Comparison of ENCODE assay signal across 17 cellular contexts in the genomic region with DNA sequence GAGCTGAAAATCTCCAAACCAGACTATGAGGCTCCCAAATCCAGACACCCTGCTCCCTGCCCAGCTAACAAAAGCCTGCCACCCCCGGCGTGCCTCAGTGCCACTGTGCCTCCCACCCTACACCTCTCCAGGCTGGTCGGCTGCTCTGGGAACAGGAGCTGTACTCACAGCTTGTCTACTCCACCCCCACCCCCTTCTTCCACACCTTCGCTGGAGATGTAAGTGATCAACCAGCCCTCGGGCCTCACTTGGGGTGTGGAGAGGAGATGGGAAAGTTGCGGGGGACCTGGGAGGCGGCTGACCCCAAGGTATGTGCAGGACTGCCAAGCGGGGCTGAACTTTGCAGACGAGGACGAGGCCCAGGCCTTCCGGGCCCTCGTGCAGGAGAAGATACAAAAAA. TPM values are rescaled to one million over a fixed set of nuclear protein-coding genes. Genes with fewer than 3 reads are reported as not detected.
DNase-seq lines count a peak whose midpoint lies in the region; ATAC-seq, FAIRE-seq and TF ChIP-seq lines count a peak whose summit lies in the region.
"Had no signal": no experiment of that assay in that cellular context is flagged by ENCODE, and none has a peak within 500 bp of the region (broad histone marks: within the 10 kb centered on the region; RNA-seq: fewer than 3 reads in every experiment).

No MANE protein-coding gene starts in this region.

- FAIRE-seq in D721Med (lab: Jason Lieb, UNC) = no peak
- FAIRE-seq: TTC549 had no signal

- H2AFZ ChIP-seq in Loucy (ENCODE audit: low read length) = no peak overlapping the region
- H2AFZ ChIP-seq: neural progenitor cell had no signal

- no peak for ATAC-seq in activated T-cell treated with anti-CD3 and anti-CD28 coated beads, Interleukin-2, amount 50 U/mL, for 4 hours
- ATAC-seq in activated naive CD8-positive, alpha-beta T cell treated with anti-CD3 and anti-CD28 coated beads, Interleukin-2, amount 10 ng/mL, durations not matched to agents 7 days and 5 days (ENCODE audit: low read depth) = no peak
- ATAC-seq in HG02763 (IDR thresholded peaks at IDR 0.05; ENCODE audit: unreplicated experiment) (no peak), GM21576 (IDR thresholded peaks at IDR 0.05; ENCODE audit: unreplicated experiment) (no peak)

- no peaks in the 10 kb centered on the region for H3K27me3 Mint-ChIP-seq in activated T-cell treated with anti-CD3 and anti-CD28 coated beads, Interleukin-2, amount 50 U/mL, for 4 hours (ENCODE audit: low read depth)
- H3K27me3 Mint-ChIP-seq in activated naive CD8-positive, alpha-beta T cell treated with anti-CD3 and anti-CD28 coated beads, Interleukin-2, amount 10 ng/mL, durations not matched to agents 7 days and 5 days = no peaks in the 10 kb centered on the region

- DNase-seq in activated T-cell treated with anti-CD3 and anti-CD28 coated beads, Interleukin-2, amount 50 U/mL, for 4 hours = no peak
- DNase-seq in activated T-cell treated with anti-CD3 and anti-CD28 coated beads, Interleukin-2, amount 50 U/mL, for 48 hours = no peak
- no peak for DNase-seq in activated naive CD8-positive, alpha-beta T cell treated with anti-CD3 and anti-CD28 coated beads, Interleukin-2, amount 10 ng/mL, durations not matched to agents 7 days and 5 days
- no peak for DNase-seq in D721Med (ENCODE audit: insufficient read length, low spot score)
- DNase-seq: ACHN; activated effector memory CD4-positive, alpha-beta T cell treated with Interleukin-2 at 50 U/mL for 16 hours; NCI-H187 treated with DMSO at 0.1 percent for 48 hours; NCI-H226; SK-N-SH; testis had no signal

- H3K4me1 ChIP-seq in Loucy (ENCODE audit: insufficient read depth, low read length, poor library complexity, severe bottlenecking) = peaks cover 15% of the 10 kb centered on the region
- H3K4me1 ChIP-seq in neutrophil (ENCODE audit: control insufficient read depth in 1 of 2, insufficient read depth in 1 of 2, low read depth in 1 of 2, low read length in 1 of 2) = peaks cover 51 to 75% of the 10 kb centered on the region in 2 experiments
- H3K4me1 ChIP-seq: neural progenitor cell, testis had no signal

- POLR2A ChIA-PET in activated naive CD8-positive, alpha-beta T cell treated with anti-CD3 and anti-CD28 coated beads, Interleukin-2, amount 10 ng/mL, durations not matched to agents 7 days and 5 days (lab: Charles Lee) = interaction anchor here (0.8 kb wide), 1 partner anchor 11 kb away, joined by 4 read pairs; a partner anchor contains a TSS

- H3K9me2 ChIP-seq in Loucy (replicated peaks; ENCODE audit: low read depth, low read length) = no peaks in the 10 kb centered on the region
- H3K9me2 ChIP-seq: SK-N-SH had no signal

- no peaks in the 10 kb centered on the region for H4K20me1 ChIP-seq in Loucy (ENCODE audit: insufficient read depth, low read length, poor library complexity, severe bottlenecking)

- no peaks in the 10 kb centered on the region for H3K9me3 Mint-ChIP-seq in activated T-cell treated with anti-CD3 and anti-CD28 coated beads, Interleukin-2, amount 50 U/mL, for 4 hours
- no peaks in the 10 kb centered on the region for H3K9me3 Mint-ChIP-seq in activated naive CD8-positive, alpha-beta T cell treated with anti-CD3 and anti-CD28 coated beads, Interleukin-2, amount 10 ng/mL, durations not matched to agents 7 days and 5 days

- H3K27ac ChIP-seq in neutrophil = peak overlapping the region; percentile 99
- H3K27ac ChIP-seq: KMS-11, neural progenitor cell, testis had no signal

- H3K9ac ChIP-seq in Loucy (ENCODE audit: low read depth, low read length, poor library complexity, severe bottlenecking) = no peak overlapping the region
- H3K9ac ChIP-seq: KMS-11, neural progenitor cell, SK-N-SH had no signal

- no peak overlapping the region for H3K27ac Mint-ChIP-seq in activated naive CD8-positive, alpha-beta T cell treated with anti-CD3 and anti-CD28 coated beads, Interleukin-2, amount 10 ng/mL, durations not matched to agents 7 days and 5 days
- H3K27ac Mint-ChIP-seq: neural progenitor cell had no signal

- peak overlapping the region; percentile 6 for H3K4me3 ChIP-seq in Loucy (ENCODE audit: low read length, poor library complexity, severe bottlenecking)
- peak overlapping the region; percentile 68 to 86 for H3K4me3 ChIP-seq in neutrophil (ENCODE audit: low read depth in 1 of 2, low read length in 1 of 2)
- H3K4me3 ChIP-seq: neural progenitor cell, testis had no signal

- TF ChIP-seq CTCF in Loucy (conservative IDR thresholded peaks at IDR 0.05; ENCODE audit: low read length) = no peak
- no peak for TF ChIP-seq CTCF in neutrophil (IDR thresholded peaks at IDR 0.05)
- TF ChIP-seq CTCF in D721Med (IDR thresholded peaks at IDR 0.05; ENCODE audit: insufficient read depth, missing control alignments) = no peak

- peak overlapping the region; percentile 91 for H3K4me3 Mint-ChIP-seq in activated T-cell treated with anti-CD3 and anti-CD28 coated beads, Interleukin-2, amount 50 U/mL, for 4 hours
- peak overlapping the region; percentile 99 for H3K4me3 Mint-ChIP-seq in activated naive CD8-positive, alpha-beta T cell treated with anti-CD3 and anti-CD28 coated beads, Interleukin-2, amount 10 ng/mL, durations not matched to agents 7 days and 5 days

- H3K36me3 ChIP-seq in Loucy (ENCODE audit: insufficient read depth, low read length) (no peaks in the 10 kb centered on the region), neutrophil (peaks cover 53% of the 10 kb centered on the region)
- H3K36me3 ChIP-seq: neural progenitor cell had no signal

- H3K79me2 ChIP-seq in Loucy (ENCODE audit: insufficient read depth, low read length) = peaks cover 31% of the 10 kb centered on the region

- H3K4me2 ChIP-seq in Loucy (ENCODE audit: low read depth, low read length, poor library complexity, severe bottlenecking) = peak overlapping the region; percentile 83
- H3K4me2 ChIP-seq: KMS-11, neural progenitor cell, SK-N-SH had no signal

- H3K9me3 ChIP-seq in Loucy (ENCODE audit: insufficient read depth, low read depth, low read length) (no peaks in the 10 kb centered on the region), neutrophil (no peaks in the 10 kb centered on the region)
- H3K9me3 ChIP-seq: SK-N-SH, testis had no signal

- H3K4me1 Mint-ChIP-seq in activated T-cell treated with anti-CD3 and anti-CD28 coated beads, Interleukin-2, amount 50 U/mL, for 4 hours (ENCODE audit: low read depth) = peaks cover 49% of the 10 kb centered on the region
- peaks cover 39% of the 10 kb centered on the region for H3K4me1 Mint-ChIP-seq in activated naive CD8-positive, alpha-beta T cell treated with anti-CD3 and anti-CD28 coated beads, Interleukin-2, amount 10 ng/mL, durations not matched to agents 7 days and 5 days

- H3K27me3 ChIP-seq in Loucy (ENCODE audit: insufficient read depth, low read length, poor library complexity, severe bottlenecking) (no peaks in the 10 kb centered on the region), neutrophil (no peaks in the 10 kb centered on the region)
- H3K27me3 ChIP-seq: neural progenitor cell, testis had no signal

- peaks cover 18% of the 10 kb centered on the region for H3K36me3 Mint-ChIP-seq in activated T-cell treated with anti-CD3 and anti-CD28 coated beads, Interleukin-2, amount 50 U/mL, for 4 hours (ENCODE audit: insufficient read depth)
- peaks cover 36% of the 10 kb centered on the region for H3K36me3 Mint-ChIP-seq in activated naive CD8-positive, alpha-beta T cell treated with anti-CD3 and anti-CD28 coated beads, Interleukin-2, amount 10 ng/mL, durations not matched to agents 7 days and 5 days
- H3K36me3 Mint-ChIP-seq: neural progenitor cell had no signal

- H3F3A ChIP-seq in Loucy (ENCODE audit: low read depth) = no peaks in the 10 kb centered on the region

RNA-seq across cellular contexts. Expression of a gene that starts 1.8 kb away (rescaled TPM):
- total RNA-seq in activated T-cell treated with anti-CD3 and anti-CD28 coated beads, Interleukin-2, amount 50 U/mL, for 4 hours = 10 to 100 TPM; 83.3 to 86.5 (median 86.2) TPM
- 100 to 1,000 TPM; 142 to 146 TPM for total RNA-seq in activated naive CD8-positive, alpha-beta T cell treated with anti-CD3 and anti-CD28 coated beads, Interleukin-2, amount 10 ng/mL, durations not matched to agents 7 days and 5 days

RNA-seq across cellular contexts. Expression of a gene that starts 11.1 kb away (rescaled TPM):
- 10 to 100 TPM; 21.2 to 25.5 (median 23.2) TPM for total RNA-seq in activated T-cell treated with anti-CD3 and anti-CD28 coated beads, Interleukin-2, amount 50 U/mL, for 4 hours
- total RNA-seq in activated naive CD8-positive, alpha-beta T cell treated with anti-CD3 and anti-CD28 coated beads, Interleukin-2, amount 10 ng/mL, durations not matched to agents 7 days and 5 days = 10 to 100 TPM; 25.4 to 26.8 TPM
